Comparison of ENCODE assay signal across 16 cellular contexts in genomic region chr6:142821860-142822259, GRCh38.
DNase-seq lines count a peak whose midpoint lies in the region; ATAC-seq, FAIRE-seq and TF ChIP-seq lines count a peak whose summit lies in the region.
"Had no signal": no experiment of that assay in that cellular context is flagged by ENCODE, and none has a peak within 500 bp of the region (broad histone marks: within the 10 kb centered on the region; RNA-seq: fewer than 3 reads in every experiment).

No MANE protein-coding gene starts in this region.

- H3K27me3 Mint-ChIP-seq in T-helper 1 cell treated with Interleukin-12 subunit alpha and Interleukin-12 subunit beta and Interleukin-4 antibody, amounts not matched to agents 30 μg/mL and 1 μg/mL, for 36 hours (ENCODE audit: low read depth), result no peaks in the 10 kb centered on the region
- H3K27me3 Mint-ChIP-seq in central memory CD8-positive, alpha-beta T cell, result no peaks in the 10 kb centered on the region

- H3K27ac Mint-ChIP-seq in T-helper 1 cell treated with Interleukin-12 subunit alpha and Interleukin-12 subunit beta and Interleukin-4 antibody, amounts not matched to agents 30 μg/mL and 1 μg/mL, for 36 hours, result peak overlapping the region; percentile 64
- H3K27ac Mint-ChIP-seq in central memory CD8-positive, alpha-beta T cell (ENCODE audit: low read depth), result peak overlapping the region; percentile 57

- TF ChIP-seq CTCF in pancreas (IDR thresholded peaks at IDR 0.05), result no peak

- no peak overlapping the region for H3K4me3 ChIP-seq in pancreas
- H3K4me3 ChIP-seq: A549, ovary, SJCRH30, uterus had no signal

- no peaks in the 10 kb centered on the region for H3K9me3 Mint-ChIP-seq in T-helper 1 cell treated with Interleukin-12 subunit alpha and Interleukin-12 subunit beta and Interleukin-4 antibody, amounts not matched to agents 30 μg/mL and 1 μg/mL, for 36 hours
- H3K9me3 Mint-ChIP-seq in central memory CD8-positive, alpha-beta T cell, result no peaks in the 10 kb centered on the region

- no peak for ATAC-seq in central memory CD8-positive, alpha-beta T cell (replicated peaks; ENCODE audit: extremely low read depth, poor library complexity, severe bottlenecking)
- peak; percentile 38 to 71 (median 50) for ATAC-seq in pancreas
- no peak for ATAC-seq in GM18505 (IDR thresholded peaks at IDR 0.05; ENCODE audit: unreplicated experiment)
- ATAC-seq: A549 had no signal

- H3K27ac ChIP-seq in KOPT-K1 (ENCODE audit: low read depth, low read length, poor library complexity, severe bottlenecking) (peak overlapping the region; percentile 88), pancreas (no peak overlapping the region)
- H3K27ac ChIP-seq: A549, ovary, SJCRH30, uterus had no signal

- H3K4me1 ChIP-seq in pancreas, result peaks cover 5 to 21% (median 14%) of the 10 kb centered on the region in 3 donors

- H3K36me3 ChIP-seq in KOPT-K1 (ENCODE audit: insufficient read depth, low read length), result no peaks in the 10 kb centered on the region; the same call in 1 of the 2 replicates
- no peaks in the 10 kb centered on the region for H3K36me3 ChIP-seq in pancreas
- H3K36me3 ChIP-seq: ovary, SJCRH30, uterus had no signal

- H3K36me3 Mint-ChIP-seq in T-helper 1 cell treated with Interleukin-12 subunit alpha and Interleukin-12 subunit beta and Interleukin-4 antibody, amounts not matched to agents 30 μg/mL and 1 μg/mL, for 36 hours (ENCODE audit: low read depth), result peaks cover 22% of the 10 kb centered on the region
- peaks cover 19% of the 10 kb centered on the region for H3K36me3 Mint-ChIP-seq in central memory CD8-positive, alpha-beta T cell (ENCODE audit: insufficient read depth)

- DNase-seq in T-helper 1 cell, result no peak
- DNase-seq in central memory CD8-positive, alpha-beta T cell (ENCODE audit: low spot score in 2 of 2), result no peak
- DNase-seq in pancreas, result peak in 2 of 6 donors; percentile 4 to 21
- no peak for DNase-seq in NCI-H2107 (lab: John Stamatoyannopoulos, UW)
- DNase-seq in effector CD8-positive, alpha-beta T cell (lab: John Stamatoyannopoulos, UW), result no peak
- DNase-seq: activated CD4-positive, alpha-beta T cell treated with anti-CD3 and anti-CD28 coated beads, Interleukin-2, amount 50 U/mL, for 48 hours; erythroblast; NCI-H345; ovary; SJCRH30; uterus had no signal

- no peak for TF ChIP-seq POLR2A in GM18505 (IDR thresholded peaks at IDR 0.05; ENCODE audit: borderline replicate concordance, extremely low read depth, insufficient read depth, insufficient read length)

- H3K9me3 ChIP-seq in KOPT-K1 (ENCODE audit: insufficient read depth, low read length, poor library complexity, severe bottlenecking) (no peaks in the 10 kb centered on the region), pancreas (no peaks in the 10 kb centered on the region)
- H3K9me3 ChIP-seq: A549, ovary, SJCRH30, uterus had no signal

- no peaks in the 10 kb centered on the region for H3K27me3 ChIP-seq in pancreas
- H3K27me3 ChIP-seq: ovary, SJCRH30, uterus had no signal

- WGBS in pancreas, 2 donors, result 28 to 33% methylated on average over 4 of the region's 4 CpGs

- intact Hi-C loops in pancreas (cut with DNase I), result no loop called here

- H3K4me3 Mint-ChIP-seq in T-helper 1 cell treated with Interleukin-12 subunit alpha and Interleukin-12 subunit beta and Interleukin-4 antibody, amounts not matched to agents 30 μg/mL and 1 μg/mL, for 36 hours, result no peak overlapping the region
- H3K4me3 Mint-ChIP-seq in central memory CD8-positive, alpha-beta T cell, result no peak overlapping the region

- no peak for FAIRE-seq in pancreas (lab: Jason Lieb, UNC)
- FAIRE-seq: A549, H1 had no signal

- peaks cover 51% of the 10 kb centered on the region for H3K4me1 Mint-ChIP-seq in T-helper 1 cell treated with Interleukin-12 subunit alpha and Interleukin-12 subunit beta and Interleukin-4 antibody, amounts not matched to agents 30 μg/mL and 1 μg/mL, for 36 hours (ENCODE audit: low read depth)
- peaks cover 46% of the 10 kb centered on the region for H3K4me1 Mint-ChIP-seq in central memory CD8-positive, alpha-beta T cell

Comparison
In these comparisons a context has a peak if more than half of its experiments do, and no peak if none do; other contexts are left out.
1. ATAC-seq: peak in pancreas (4 of 4); none in central memory CD8-positive, alpha-beta T cell (single experiment) and GM18505 (single experiment).